ENCODE assay signal across 1 cellular context in the genomic region with DNA sequence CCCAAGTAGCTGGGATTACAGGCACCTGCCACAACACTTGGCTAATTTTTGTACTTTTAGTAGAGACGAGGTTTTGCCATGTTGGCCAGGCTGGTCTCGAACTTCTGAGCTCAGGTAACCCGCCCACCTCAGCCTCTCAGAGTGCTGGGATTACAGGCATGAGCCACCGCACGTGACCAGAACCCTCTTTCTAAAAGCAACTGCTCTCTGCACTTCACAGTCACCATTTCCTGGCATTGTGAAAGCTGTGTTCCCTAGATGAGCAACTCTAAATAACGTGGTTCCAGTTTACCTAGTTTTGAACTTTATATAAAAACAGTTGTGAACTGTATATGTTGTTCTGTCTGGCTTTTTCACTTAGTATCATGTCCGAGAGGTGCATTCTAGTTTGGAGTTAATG.
TF ChIP-seq lines count a peak whose summit lies in the region.

No MANE protein-coding gene starts in this region.

TF ChIP-seq in GM23338, 12 proteins besides CTCF, POLR2A, EP300 and RAD21 (continued from another document):
- TF ChIP-seq, protein P1, sequence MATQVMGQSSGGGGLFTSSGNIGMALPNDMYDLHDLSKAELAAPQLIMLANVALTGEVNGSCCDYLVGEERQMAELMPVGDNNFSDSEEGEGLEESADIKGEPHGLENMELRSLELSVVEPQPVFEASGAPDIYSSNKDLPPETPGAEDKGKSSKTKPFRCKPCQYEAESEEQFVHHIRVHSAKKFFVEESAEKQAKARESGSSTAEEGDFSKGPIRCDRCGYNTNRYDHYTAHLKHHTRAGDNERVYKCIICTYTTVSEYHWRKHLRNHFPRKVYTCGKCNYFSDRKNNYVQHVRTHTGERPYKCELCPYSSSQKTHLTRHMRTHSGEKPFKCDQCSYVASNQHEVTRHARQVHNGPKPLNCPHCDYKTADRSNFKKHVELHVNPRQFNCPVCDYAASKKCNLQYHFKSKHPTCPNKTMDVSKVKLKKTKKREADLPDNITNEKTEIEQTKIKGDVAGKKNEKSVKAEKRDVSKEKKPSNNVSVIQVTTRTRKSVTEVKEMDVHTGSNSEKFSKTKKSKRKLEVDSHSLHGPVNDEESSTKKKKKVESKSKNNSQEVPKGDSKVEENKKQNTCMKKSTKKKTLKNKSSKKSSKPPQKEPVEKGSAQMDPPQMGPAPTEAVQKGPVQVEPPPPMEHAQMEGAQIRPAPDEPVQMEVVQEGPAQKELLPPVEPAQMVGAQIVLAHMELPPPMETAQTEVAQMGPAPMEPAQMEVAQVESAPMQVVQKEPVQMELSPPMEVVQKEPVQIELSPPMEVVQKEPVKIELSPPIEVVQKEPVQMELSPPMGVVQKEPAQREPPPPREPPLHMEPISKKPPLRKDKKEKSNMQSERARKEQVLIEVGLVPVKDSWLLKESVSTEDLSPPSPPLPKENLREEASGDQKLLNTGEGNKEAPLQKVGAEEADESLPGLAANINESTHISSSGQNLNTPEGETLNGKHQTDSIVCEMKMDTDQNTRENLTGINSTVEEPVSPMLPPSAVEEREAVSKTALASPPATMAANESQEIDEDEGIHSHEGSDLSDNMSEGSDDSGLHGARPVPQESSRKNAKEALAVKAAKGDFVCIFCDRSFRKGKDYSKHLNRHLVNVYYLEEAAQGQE (IDR thresholded peaks at IDR 0.05; ENCODE audit: unreplicated experiment): no peak
- TF ChIP-seq ZNF331 (CRISPR knock-in tag; IDR thresholded peaks at IDR 0.05; ENCODE audit: low read depth): no peak
- TF ChIP-seq, protein P2, sequence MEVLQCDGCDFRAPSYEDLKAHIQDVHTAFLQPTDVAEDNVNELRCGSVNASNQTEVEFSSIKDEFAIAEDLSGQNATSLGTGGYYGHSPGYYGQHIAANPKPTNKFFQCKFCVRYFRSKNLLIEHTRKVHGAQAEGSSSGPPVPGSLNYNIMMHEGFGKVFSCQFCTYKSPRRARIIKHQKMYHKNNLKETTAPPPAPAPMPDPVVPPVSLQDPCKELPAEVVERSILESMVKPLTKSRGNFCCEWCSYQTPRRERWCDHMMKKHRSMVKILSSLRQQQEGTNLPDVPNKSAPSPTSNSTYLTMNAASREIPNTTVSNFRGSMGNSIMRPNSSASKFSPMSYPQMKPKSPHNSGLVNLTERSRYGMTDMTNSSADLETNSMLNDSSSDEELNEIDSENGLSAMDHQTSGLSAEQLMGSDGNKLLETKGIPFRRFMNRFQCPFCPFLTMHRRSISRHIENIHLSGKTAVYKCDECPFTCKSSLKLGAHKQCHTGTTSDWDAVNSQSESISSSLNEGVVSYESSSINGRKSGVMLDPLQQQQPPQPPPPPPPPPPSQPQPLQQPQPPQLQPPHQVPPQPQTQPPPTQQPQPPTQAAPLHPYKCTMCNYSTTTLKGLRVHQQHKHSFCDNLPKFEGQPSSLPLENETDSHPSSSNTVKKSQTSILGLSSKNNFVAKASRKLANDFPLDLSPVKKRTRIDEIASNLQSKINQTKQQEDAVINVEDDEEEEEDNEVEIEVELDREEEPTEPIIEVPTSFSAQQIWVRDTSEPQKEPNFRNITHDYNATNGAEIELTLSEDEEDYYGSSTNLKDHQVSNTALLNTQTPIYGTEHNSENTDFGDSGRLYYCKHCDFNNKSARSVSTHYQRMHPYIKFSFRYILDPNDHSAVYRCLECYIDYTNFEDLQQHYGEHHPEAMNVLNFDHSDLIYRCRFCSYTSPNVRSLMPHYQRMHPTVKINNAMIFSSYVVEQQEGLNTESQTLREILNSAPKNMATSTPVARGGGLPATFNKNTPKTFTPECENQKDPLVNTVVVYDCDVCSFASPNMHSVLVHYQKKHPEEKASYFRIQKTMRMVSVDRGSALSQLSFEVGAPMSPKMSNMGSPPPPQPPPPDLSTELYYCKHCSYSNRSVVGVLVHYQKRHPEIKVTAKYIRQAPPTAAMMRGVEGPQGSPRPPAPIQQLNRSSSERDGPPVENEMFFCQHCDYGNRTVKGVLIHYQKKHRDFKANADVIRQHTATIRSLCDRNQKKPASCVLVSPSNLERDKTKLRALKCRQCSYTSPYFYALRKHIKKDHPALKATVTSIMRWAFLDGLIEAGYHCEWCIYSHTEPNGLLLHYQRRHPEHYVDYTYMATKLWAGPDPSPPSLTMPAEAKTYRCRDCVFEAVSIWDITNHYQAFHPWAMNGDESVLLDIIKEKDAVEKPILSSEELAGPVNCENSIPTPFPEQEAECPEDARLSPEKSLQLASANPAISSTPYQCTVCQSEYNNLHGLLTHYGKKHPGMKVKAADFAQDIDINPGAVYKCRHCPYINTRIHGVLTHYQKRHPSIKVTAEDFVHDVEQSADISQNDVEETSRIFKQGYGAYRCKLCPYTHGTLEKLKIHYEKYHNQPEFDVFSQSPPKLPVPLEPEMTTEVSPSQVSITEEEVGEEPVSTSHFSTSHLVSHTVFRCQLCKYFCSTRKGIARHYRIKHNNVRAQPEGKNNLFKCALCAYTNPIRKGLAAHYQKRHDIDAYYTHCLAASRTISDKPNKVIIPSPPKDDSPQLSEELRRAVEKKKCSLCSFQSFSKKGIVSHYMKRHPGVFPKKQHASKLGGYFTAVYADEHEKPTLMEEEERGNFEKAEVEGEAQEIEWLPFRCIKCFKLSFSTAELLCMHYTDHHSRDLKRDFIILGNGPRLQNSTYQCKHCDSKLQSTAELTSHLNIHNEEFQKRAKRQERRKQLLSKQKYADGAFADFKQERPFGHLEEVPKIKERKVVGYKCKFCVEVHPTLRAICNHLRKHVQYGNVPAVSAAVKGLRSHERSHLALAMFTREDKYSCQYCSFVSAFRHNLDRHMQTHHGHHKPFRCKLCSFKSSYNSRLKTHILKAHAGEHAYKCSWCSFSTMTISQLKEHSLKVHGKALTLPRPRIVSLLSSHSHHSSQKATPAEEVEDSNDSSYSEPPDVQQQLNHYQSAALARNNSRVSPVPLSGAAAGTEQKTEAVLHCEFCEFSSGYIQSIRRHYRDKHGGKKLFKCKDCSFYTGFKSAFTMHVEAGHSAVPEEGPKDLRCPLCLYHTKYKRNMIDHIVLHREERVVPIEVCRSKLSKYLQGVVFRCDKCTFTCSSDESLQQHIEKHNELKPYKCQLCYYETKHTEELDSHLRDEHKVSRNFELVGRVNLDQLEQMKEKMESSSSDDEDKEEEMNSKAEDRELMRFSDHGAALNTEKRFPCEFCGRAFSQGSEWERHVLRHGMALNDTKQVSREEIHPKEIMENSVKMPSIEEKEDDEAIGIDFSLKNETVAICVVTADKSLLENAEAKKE (CRISPR knock-in tag; IDR thresholded peaks at IDR 0.05): no peak
- TF ChIP-seq STAT1 (IDR thresholded peaks at IDR 0.05; ENCODE audit: unreplicated experiment): no peak
- TF ChIP-seq CREB1 (CRISPR knock-in tag; IDR thresholded peaks at IDR 0.05; ENCODE audit: low read depth): no peak
- no peak for TF ChIP-seq EZH2phosphoT487 (IDR thresholded peaks at IDR 0.05; ENCODE audit: unreplicated experiment)
- no peak for TF ChIP-seq ZNF114 (CRISPR knock-in tag; IDR thresholded peaks at IDR 0.05)
- TF ChIP-seq NANOG (IDR thresholded peaks at IDR 0.05; ENCODE audit: borderline replicate concordance): no peak
- TF ChIP-seq JUNB (IDR thresholded peaks at IDR 0.05; ENCODE audit: unreplicated experiment): no peak
